1 cellular context compared by ENCODE assay signal in the genomic region with DNA sequence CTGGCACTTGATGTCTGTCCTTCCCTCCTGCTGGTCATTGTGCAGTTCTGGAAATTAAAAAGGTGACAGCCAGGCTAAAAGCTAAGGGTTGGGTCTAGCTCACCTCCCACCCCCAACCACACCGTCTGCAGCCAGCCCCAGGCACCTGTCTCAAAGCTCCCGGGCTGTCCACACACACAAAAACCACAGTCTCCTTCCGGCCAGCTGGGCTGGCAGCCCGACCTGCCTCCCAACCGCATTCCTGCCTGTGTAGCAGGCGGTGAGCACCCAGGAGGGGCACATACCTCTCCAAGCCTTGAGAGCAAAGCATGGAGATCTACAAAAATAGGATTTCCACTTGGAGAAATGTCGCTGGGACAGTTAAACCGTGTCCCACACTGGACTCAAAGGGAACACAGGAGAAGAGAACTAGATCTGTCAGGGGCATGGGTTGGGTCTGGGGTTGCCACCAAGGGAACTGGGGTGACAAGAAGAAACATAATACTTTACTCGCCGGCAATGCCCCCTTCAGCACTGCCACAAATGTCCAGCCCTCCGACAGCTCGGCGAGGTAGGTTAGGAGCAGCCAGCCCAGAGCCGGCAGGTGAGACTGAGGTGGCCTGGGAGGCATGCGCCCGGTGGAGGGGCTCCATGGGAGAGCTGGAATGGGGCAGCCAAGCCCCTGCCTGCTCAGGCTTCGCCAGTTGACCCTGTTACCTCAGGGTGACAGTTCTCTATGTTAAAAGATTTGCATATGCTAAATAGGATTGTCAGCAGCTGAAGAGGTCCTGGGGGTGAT.
TF ChIP-seq lines count a peak whose summit lies in the region.

No MANE protein-coding gene starts in this region.

TF ChIP-seq in GM23338, 12 proteins besides CTCF, POLR2A, EP300 and RAD21:
- TF ChIP-seq, protein P1, sequence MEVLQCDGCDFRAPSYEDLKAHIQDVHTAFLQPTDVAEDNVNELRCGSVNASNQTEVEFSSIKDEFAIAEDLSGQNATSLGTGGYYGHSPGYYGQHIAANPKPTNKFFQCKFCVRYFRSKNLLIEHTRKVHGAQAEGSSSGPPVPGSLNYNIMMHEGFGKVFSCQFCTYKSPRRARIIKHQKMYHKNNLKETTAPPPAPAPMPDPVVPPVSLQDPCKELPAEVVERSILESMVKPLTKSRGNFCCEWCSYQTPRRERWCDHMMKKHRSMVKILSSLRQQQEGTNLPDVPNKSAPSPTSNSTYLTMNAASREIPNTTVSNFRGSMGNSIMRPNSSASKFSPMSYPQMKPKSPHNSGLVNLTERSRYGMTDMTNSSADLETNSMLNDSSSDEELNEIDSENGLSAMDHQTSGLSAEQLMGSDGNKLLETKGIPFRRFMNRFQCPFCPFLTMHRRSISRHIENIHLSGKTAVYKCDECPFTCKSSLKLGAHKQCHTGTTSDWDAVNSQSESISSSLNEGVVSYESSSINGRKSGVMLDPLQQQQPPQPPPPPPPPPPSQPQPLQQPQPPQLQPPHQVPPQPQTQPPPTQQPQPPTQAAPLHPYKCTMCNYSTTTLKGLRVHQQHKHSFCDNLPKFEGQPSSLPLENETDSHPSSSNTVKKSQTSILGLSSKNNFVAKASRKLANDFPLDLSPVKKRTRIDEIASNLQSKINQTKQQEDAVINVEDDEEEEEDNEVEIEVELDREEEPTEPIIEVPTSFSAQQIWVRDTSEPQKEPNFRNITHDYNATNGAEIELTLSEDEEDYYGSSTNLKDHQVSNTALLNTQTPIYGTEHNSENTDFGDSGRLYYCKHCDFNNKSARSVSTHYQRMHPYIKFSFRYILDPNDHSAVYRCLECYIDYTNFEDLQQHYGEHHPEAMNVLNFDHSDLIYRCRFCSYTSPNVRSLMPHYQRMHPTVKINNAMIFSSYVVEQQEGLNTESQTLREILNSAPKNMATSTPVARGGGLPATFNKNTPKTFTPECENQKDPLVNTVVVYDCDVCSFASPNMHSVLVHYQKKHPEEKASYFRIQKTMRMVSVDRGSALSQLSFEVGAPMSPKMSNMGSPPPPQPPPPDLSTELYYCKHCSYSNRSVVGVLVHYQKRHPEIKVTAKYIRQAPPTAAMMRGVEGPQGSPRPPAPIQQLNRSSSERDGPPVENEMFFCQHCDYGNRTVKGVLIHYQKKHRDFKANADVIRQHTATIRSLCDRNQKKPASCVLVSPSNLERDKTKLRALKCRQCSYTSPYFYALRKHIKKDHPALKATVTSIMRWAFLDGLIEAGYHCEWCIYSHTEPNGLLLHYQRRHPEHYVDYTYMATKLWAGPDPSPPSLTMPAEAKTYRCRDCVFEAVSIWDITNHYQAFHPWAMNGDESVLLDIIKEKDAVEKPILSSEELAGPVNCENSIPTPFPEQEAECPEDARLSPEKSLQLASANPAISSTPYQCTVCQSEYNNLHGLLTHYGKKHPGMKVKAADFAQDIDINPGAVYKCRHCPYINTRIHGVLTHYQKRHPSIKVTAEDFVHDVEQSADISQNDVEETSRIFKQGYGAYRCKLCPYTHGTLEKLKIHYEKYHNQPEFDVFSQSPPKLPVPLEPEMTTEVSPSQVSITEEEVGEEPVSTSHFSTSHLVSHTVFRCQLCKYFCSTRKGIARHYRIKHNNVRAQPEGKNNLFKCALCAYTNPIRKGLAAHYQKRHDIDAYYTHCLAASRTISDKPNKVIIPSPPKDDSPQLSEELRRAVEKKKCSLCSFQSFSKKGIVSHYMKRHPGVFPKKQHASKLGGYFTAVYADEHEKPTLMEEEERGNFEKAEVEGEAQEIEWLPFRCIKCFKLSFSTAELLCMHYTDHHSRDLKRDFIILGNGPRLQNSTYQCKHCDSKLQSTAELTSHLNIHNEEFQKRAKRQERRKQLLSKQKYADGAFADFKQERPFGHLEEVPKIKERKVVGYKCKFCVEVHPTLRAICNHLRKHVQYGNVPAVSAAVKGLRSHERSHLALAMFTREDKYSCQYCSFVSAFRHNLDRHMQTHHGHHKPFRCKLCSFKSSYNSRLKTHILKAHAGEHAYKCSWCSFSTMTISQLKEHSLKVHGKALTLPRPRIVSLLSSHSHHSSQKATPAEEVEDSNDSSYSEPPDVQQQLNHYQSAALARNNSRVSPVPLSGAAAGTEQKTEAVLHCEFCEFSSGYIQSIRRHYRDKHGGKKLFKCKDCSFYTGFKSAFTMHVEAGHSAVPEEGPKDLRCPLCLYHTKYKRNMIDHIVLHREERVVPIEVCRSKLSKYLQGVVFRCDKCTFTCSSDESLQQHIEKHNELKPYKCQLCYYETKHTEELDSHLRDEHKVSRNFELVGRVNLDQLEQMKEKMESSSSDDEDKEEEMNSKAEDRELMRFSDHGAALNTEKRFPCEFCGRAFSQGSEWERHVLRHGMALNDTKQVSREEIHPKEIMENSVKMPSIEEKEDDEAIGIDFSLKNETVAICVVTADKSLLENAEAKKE (CRISPR knock-in tag; IDR thresholded peaks at IDR 0.05): no peak
- TF ChIP-seq ZNF114 (CRISPR knock-in tag; IDR thresholded peaks at IDR 0.05) (no peak), POLR2AphosphoS5 (IDR thresholded peaks at IDR 0.05; ENCODE audit: low read depth) (no peak), EZH2phosphoT487 (IDR thresholded peaks at IDR 0.05; ENCODE audit: unreplicated experiment) (no peak), ZNF331 (CRISPR knock-in tag; IDR thresholded peaks at IDR 0.05; ENCODE audit: low read depth) (no peak), EZH2 (IDR thresholded peaks at IDR 0.05; ENCODE audit: low read depth, unreplicated experiment) (no peak), STAT1 (IDR thresholded peaks at IDR 0.05; ENCODE audit: unreplicated experiment) (no peak), CREB1 (CRISPR knock-in tag; IDR thresholded peaks at IDR 0.05; ENCODE audit: low read depth) (no peak), NANOG (IDR thresholded peaks at IDR 0.05; ENCODE audit: borderline replicate concordance) (no peak), JUNB (IDR thresholded peaks at IDR 0.05; ENCODE audit: unreplicated experiment) (no peak)
- TF ChIP-seq, protein P2, sequence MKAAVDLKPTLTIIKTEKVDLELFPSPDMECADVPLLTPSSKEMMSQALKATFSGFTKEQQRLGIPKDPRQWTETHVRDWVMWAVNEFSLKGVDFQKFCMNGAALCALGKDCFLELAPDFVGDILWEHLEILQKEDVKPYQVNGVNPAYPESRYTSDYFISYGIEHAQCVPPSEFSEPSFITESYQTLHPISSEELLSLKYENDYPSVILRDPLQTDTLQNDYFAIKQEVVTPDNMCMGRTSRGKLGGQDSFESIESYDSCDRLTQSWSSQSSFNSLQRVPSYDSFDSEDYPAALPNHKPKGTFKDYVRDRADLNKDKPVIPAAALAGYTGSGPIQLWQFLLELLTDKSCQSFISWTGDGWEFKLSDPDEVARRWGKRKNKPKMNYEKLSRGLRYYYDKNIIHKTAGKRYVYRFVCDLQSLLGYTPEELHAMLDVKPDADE (IDR thresholded peaks at IDR 0.05): no peak
- TF ChIP-seq, protein P3, sequence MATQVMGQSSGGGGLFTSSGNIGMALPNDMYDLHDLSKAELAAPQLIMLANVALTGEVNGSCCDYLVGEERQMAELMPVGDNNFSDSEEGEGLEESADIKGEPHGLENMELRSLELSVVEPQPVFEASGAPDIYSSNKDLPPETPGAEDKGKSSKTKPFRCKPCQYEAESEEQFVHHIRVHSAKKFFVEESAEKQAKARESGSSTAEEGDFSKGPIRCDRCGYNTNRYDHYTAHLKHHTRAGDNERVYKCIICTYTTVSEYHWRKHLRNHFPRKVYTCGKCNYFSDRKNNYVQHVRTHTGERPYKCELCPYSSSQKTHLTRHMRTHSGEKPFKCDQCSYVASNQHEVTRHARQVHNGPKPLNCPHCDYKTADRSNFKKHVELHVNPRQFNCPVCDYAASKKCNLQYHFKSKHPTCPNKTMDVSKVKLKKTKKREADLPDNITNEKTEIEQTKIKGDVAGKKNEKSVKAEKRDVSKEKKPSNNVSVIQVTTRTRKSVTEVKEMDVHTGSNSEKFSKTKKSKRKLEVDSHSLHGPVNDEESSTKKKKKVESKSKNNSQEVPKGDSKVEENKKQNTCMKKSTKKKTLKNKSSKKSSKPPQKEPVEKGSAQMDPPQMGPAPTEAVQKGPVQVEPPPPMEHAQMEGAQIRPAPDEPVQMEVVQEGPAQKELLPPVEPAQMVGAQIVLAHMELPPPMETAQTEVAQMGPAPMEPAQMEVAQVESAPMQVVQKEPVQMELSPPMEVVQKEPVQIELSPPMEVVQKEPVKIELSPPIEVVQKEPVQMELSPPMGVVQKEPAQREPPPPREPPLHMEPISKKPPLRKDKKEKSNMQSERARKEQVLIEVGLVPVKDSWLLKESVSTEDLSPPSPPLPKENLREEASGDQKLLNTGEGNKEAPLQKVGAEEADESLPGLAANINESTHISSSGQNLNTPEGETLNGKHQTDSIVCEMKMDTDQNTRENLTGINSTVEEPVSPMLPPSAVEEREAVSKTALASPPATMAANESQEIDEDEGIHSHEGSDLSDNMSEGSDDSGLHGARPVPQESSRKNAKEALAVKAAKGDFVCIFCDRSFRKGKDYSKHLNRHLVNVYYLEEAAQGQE (IDR thresholded peaks at IDR 0.05; ENCODE audit: unreplicated experiment): no peak
TF ChIP-seq in GM23338: peak in this region for 0.
